In genomic region chr1:204959836-204960235, GRCh38 we compare ENCODE assay signal across 1 cellular context.
TF ChIP-seq lines count a peak whose summit lies in the region.

No MANE protein-coding gene starts in this region.

TF ChIP-seq in GM23338, 12 proteins besides CTCF, POLR2A, EP300 and RAD21 (continued from another document):
- TF ChIP-seq ZNF462 (CRISPR knock-in tag; IDR thresholded peaks at IDR 0.05) (no peak), STAT1 (IDR thresholded peaks at IDR 0.05; ENCODE audit: unreplicated experiment) (no peak), EZH2phosphoT487 (IDR thresholded peaks at IDR 0.05; ENCODE audit: unreplicated experiment) (no peak), EZH2 (IDR thresholded peaks at IDR 0.05; ENCODE audit: low read depth, unreplicated experiment) (no peak), ZNF331 (CRISPR knock-in tag; IDR thresholded peaks at IDR 0.05; ENCODE audit: low read depth) (no peak), REST (IDR thresholded peaks at IDR 0.05; ENCODE audit: unreplicated experiment) (no peak), NANOG (IDR thresholded peaks at IDR 0.05; ENCODE audit: borderline replicate concordance) (no peak)
